9 cellular contexts compared by ENCODE assay signal in the genomic region with DNA sequence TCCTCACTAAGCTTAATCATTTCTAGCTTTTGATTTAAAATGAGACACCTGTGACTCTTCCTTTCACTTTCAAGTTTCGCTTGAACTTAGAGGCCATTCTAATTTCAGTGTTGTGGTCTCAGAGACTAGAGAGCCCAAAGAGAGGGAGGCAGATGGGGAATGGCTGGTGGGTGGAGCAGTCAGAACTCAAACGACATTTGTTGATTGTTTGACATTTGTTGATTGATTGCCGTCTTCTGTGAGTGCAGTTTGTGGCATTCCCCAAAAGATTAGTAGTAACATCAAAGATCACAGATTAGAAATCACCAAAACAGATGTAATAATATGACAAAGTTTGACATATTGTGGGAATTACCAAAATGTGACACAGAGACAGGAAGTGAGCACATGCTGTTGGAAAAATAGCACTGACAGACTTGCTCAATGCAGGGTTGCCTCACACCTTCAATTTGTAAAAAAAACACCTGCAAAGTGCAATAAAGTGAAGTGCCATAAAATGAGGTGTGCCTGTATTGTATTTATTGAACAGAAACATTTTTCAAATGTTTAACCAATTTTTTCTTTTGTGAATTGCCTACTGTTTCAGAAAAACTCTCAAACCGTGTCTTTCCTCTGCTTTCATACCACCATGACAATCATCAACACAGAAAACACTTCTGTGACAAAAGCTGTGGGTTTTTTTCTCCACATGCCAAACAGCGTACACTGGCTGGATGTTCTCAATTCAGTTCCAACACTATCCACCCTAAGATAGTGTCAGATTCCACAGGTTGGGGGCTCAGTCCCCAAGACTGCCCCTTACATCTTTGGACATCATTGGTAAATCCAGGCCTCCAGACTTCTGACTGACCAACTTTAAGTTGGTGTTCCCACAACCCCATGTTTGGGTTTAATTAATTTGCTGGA.
DNase-seq lines count a peak whose midpoint lies in the region; ATAC-seq and TF ChIP-seq lines count a peak whose summit lies in the region.
"Had no signal": no experiment of that assay in that cellular context is flagged by ENCODE, and none has a peak within 500 bp of the region (broad histone marks: within the 10 kb centered on the region; RNA-seq: fewer than 3 reads in every experiment).

No MANE protein-coding gene starts in this region.

- peak; percentile 75 for ATAC-seq in GM18861 (IDR thresholded peaks at IDR 0.05; ENCODE audit: unreplicated experiment)
- ATAC-seq in HG02763 (IDR thresholded peaks at IDR 0.05; ENCODE audit: unreplicated experiment) = peak; percentile 87

- H3K27ac ChIP-seq in neutrophil = peak overlapping the region; percentile 99
- H3K27ac ChIP-seq: thoracic aorta had no signal

- peak overlapping the region; percentile 32 to 43 for H3K4me3 ChIP-seq in neutrophil (ENCODE audit: low read depth in 1 of 2, low read length in 1 of 2)
- H3K4me3 ChIP-seq: thoracic aorta had no signal

- TF ChIP-seq CTCF in neutrophil (IDR thresholded peaks at IDR 0.05) = no peak

- no peaks in the 10 kb centered on the region for H3K9me3 ChIP-seq in neutrophil
- H3K9me3 ChIP-seq: thoracic aorta had no signal

- H3K4me1 ChIP-seq in neutrophil (ENCODE audit: control insufficient read depth in 1 of 2, insufficient read depth in 1 of 2, low read depth in 1 of 2, low read length in 1 of 2) = peaks cover 67 to 75% of the 10 kb centered on the region in 2 experiments

- DNase-seq in NOMO-1 treated with dmso at 0.1 percent for 144 hours (lab: John Stamatoyannopoulos, UW; ENCODE audit: unreplicated experiment) (peak; percentile 4), NCI-H524 treated with DMSO at 0.1 percent for 48 hours (lab: John Stamatoyannopoulos, UW) (no peak), middle frontal gyrus (ENCODE audit: extremely low spot score, low spot score) (no peak), NCI-H1436 (lab: John Stamatoyannopoulos, UW) (no peak)
- peak; percentile 75 for DNase-seq in activated naive CD4-positive, alpha-beta T cell treated with Interleukin-2 at 50 U/mL for 16 hours

- H3K27me3 ChIP-seq in neutrophil = no peaks in the 10 kb centered on the region

- H3K36me3 ChIP-seq in neutrophil = no peaks in the 10 kb centered on the region
- H3K36me3 ChIP-seq: thoracic aorta had no signal

Comparison
In these comparisons a context has a peak if more than half of its experiments do, and no peak if none do; other contexts are left out.
1. DNase-seq: peak in NOMO-1 treated with dmso at 0.1 percent for 144 hours (single experiment) and activated naive CD4-positive, alpha-beta T cell treated with Interleukin-2 at 50 U/mL for 16 hours (single experiment); none in NCI-H524 treated with DMSO at 0.1 percent for 48 hours (single experiment), middle frontal gyrus (single experiment) and NCI-H1436 (single experiment).